Comparison of ENCODE assay signal across 22 cellular contexts in the genomic region with DNA sequence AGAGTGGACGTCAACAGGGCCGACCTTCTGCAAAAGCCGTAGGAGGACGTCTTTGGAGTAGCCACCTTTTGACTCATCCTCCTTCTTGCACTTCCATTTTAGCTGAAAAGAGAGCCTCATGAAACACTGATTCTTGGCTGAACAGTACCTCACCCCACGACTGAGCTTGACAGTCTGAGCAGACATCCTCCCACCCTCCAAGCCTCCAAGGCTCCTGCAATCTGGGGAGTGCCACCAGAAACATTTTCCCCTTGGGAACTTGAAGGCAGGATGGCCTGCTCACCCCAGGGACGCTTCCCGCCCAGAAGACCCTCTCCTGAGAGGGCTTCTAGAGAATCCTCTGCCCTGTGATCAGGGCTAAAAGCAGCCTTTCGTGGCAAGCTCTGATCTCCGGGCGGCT. TPM values are rescaled to one million over a fixed set of nuclear protein-coding genes. Genes with fewer than 3 reads are reported as not detected.
"Had no signal": no experiment of that assay in that cellular context is flagged by ENCODE, and none has a peak within 500 bp of the region (broad histone marks: within the 10 kb centered on the region; RNA-seq: fewer than 3 reads in every experiment).

No MANE protein-coding gene starts in this region.

- H3K4me2 ChIP-seq: hepatocyte had no signal

- H3K27me3 ChIP-seq: foreskin keratinocyte, hepatocyte, neutrophil, right lobe of liver, stomach had no signal

- H3K4me3 ChIP-seq: hepatocyte, mucosa of descending colon, psoas muscle, right lobe of liver, stomach, thoracic aorta had no signal

- H3K9me3 ChIP-seq: mucosa of descending colon, neutrophil, psoas muscle, right lobe of liver, stomach, thoracic aorta had no signal

- ATAC-seq: effector memory CD8-positive, alpha-beta T cell; foreskin keratinocyte; left colon; mucosa of descending colon; naive thymus-derived CD8-positive, alpha-beta T cell; psoas muscle had no signal

- FAIRE-seq: colon, endothelial cell of umbilical vein had no signal

- DNase-seq: cerebellar nuclear complex; effector memory CD8-positive, alpha-beta T cell; foreskin keratinocyte; left colon; mammary epithelial cell; naive thymus-derived CD8-positive, alpha-beta T cell; retina; stimulated activated CD4-positive, alpha-beta T cell treated with anti-CD3 and anti-CD28 coated beads, Interleukin-15, amount 100 ng/mL, for 24 hours; stimulated activated CD4-positive, alpha-beta T cell treated with anti-CD3 and anti-CD28 coated beads, Interleukin-1b, Interleukin-23, amount 100 ng/mL, for 48 hours; stimulated activated CD4-positive, alpha-beta T cell treated with anti-CD3 and anti-CD28 coated beads, Interleukin-4, amount 100 ng/mL, for 24 hours; stimulated activated naive CD4-positive, alpha-beta T cell; stomach; substantia nigra; trophoblast cell had no signal

- H3K27ac ChIP-seq: foreskin keratinocyte, hepatocyte, neutrophil, psoas muscle, stomach, thoracic aorta had no signal

RNA-seq across cellular contexts. Expression of gene C15orf62, which starts 5.2 kb away (rescaled TPM):
- total RNA-seq: psoas muscle had no signal
